Comparison of ENCODE assay signal across 21 cellular contexts in the genomic region with DNA sequence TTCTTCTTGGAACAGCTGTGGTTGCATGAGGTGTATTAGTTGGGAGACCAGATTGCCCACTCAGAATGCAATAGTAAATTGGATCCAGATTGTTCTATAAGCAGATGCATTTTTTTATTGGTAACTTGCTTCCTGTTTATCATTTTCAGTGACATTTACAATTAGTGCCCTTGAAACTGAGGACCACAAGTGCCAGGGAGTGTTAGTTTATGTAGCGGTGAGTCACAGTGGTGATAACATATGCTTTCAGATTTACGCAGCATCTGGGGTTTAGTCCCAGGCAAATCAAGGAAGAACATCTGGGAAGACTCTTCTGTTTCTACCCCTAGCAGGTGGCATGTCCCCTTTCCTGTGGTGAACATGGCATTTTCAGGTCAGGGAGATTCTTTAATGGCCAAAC. TPM values are rescaled to one million over a fixed set of nuclear protein-coding genes. Genes with fewer than 3 reads are reported as not detected.
A peak's percentile ranks its signal among the peaks of the same experiment; 100 is the strongest.
DNase-seq lines count a peak whose midpoint lies in the region; TF ChIP-seq lines count a peak whose summit lies in the region.
"Had no signal": no experiment of that assay in that cellular context is flagged by ENCODE, and none has a peak within 500 bp of the region (broad histone marks: within the 10 kb centered on the region; RNA-seq: fewer than 3 reads in every experiment).

No MANE protein-coding gene starts in this region.

- WGBS in mesenchymal stem cell, result 14% methylated on average over 2 of the region's 2 CpGs

- no peak overlapping the region for H2AFZ ChIP-seq in mesenchymal stem cell (ENCODE audit: low read depth, low read length)
- H2AFZ ChIP-seq: hepatocyte, parathyroid adenoma had no signal

- peak; percentile 73 for DNase-seq in DMS 273 treated with DMSO at 0.1 percent for 48 hours (lab: John Stamatoyannopoulos, UW)
- peak; percentile 42 for DNase-seq in HCEC 1CT
- DNase-seq in RPMI7951 (ENCODE audit: low read depth), result peak; percentile 55
- DNase-seq in mesenchymal stem cell, result peak; percentile 29
- DNase-seq in coronary artery (ENCODE audit: low spot score), result no peak
- DNase-seq in T1000 (lab: John Stamatoyannopoulos, UW), result no peak
- no peak for DNase-seq in stimulated activated CD4-positive, alpha-beta T cell treated with anti-CD3 and anti-CD28 coated beads, Interleukin-4, amount 100 ng/mL, for 1 hour
- DNase-seq: activated CD4-positive, alpha-beta T cell treated with anti-CD3 and anti-CD28 coated beads, Interleukin-2, amount 50 U/mL, for 1 hour; activated naive CD4-positive, alpha-beta T cell; activated T-cell treated with anti-CD3 and anti-CD28 coated beads, Interleukin-2, amount 50 U/mL, for 72 hours; brain microvascular endothelial cell; CD4-positive, alpha-beta T cell; GDM1; NCI-H1092; NCI-H1694 treated with DMSO at 0.1 percent for 48 hours; Peyer's patch; small intestine; stimulated activated CD8-positive, alpha-beta memory T cell treated with anti-CD3 and anti-CD28 coated beads, Interleukin-4, amount 100 ng/mL, for 48 hours; SW 1271 had no signal

- H3K23ac ChIP-seq in mesenchymal stem cell (ENCODE audit: low read length in 2 of 2), result no peak overlapping the region

- H3K36me3 ChIP-seq in mesenchymal stem cell (ENCODE audit: control insufficient read depth in 1 of 2, insufficient read depth in 2 of 2, low read depth in 1 of 2, low read length in 2 of 2), result no peaks in the 10 kb centered on the region
- H3K36me3 ChIP-seq: brain microvascular endothelial cell, Peyer's patch had no signal

- no peak overlapping the region for H3K18ac ChIP-seq in mesenchymal stem cell (ENCODE audit: low read depth in 1 of 2, low read length in 2 of 2)

- H3K9ac ChIP-seq in mesenchymal stem cell (ENCODE audit: low read length), result no peak overlapping the region
- H3K9ac ChIP-seq: parathyroid adenoma had no signal

- H2BK15ac ChIP-seq in mesenchymal stem cell (ENCODE audit: low read depth, poor library complexity, severe bottlenecking), result no peak overlapping the region

- H3K4me3 ChIP-seq in mesenchymal stem cell (ENCODE audit: insufficient read depth in 1 of 2, low read depth in 1 of 2, low read length in 2 of 2) (no peak overlapping the region), coronary artery (no peak overlapping the region)
- H3K4me3 ChIP-seq: hepatocyte, Peyer's patch had no signal

- H3K79me1 ChIP-seq in mesenchymal stem cell (replicated peaks; ENCODE audit: low read length, poor library complexity, severe bottlenecking), result no peaks in the 10 kb centered on the region

- H3K9me3 ChIP-seq in mesenchymal stem cell (ENCODE audit: control insufficient read depth, low read length), result no peaks in the 10 kb centered on the region
- H3K9me3 ChIP-seq: Peyer's patch had no signal

- H3K4me1 ChIP-seq in mesenchymal stem cell (ENCODE audit: control insufficient read depth, insufficient read depth, low read depth, low read length), result no peaks in the 10 kb centered on the region
- H3K4me1 ChIP-seq: parathyroid adenoma, Peyer's patch had no signal

- H3K14ac ChIP-seq in mesenchymal stem cell (ENCODE audit: low read length in 2 of 2), result no peak overlapping the region

- H3K27ac ChIP-seq in mesenchymal stem cell (ENCODE audit: low read length, poor library complexity, severe bottlenecking), result no peak overlapping the region
- no peak overlapping the region for H3K27ac ChIP-seq in coronary artery
- H3K27ac ChIP-seq: brain microvascular endothelial cell, hepatocyte, parathyroid adenoma, Peyer's patch had no signal

- no peak overlapping the region for H2AK5ac ChIP-seq in mesenchymal stem cell (ENCODE audit: low read length, severe bottlenecking)

- H3K27me3 ChIP-seq in mesenchymal stem cell (ENCODE audit: control insufficient read depth in 1 of 2, insufficient read depth in 1 of 2, low read length in 2 of 2), result no peaks in the 10 kb centered on the region
- H3K27me3 ChIP-seq: brain microvascular endothelial cell, hepatocyte, Peyer's patch had no signal

- TF ChIP-seq CTCF in coronary artery (IDR thresholded peaks at IDR 0.05), result no peak

- H2BK12ac ChIP-seq in mesenchymal stem cell (ENCODE audit: low read length in 2 of 2), result no peak overlapping the region

- H3K4ac ChIP-seq in mesenchymal stem cell (ENCODE audit: low read depth in 1 of 2, low read length in 2 of 2), result no peak overlapping the region

- no peak overlapping the region for H4K91ac ChIP-seq in mesenchymal stem cell (ENCODE audit: low read length)

- H2BK5ac ChIP-seq in mesenchymal stem cell (ENCODE audit: low read depth, low read length, poor library complexity, severe bottlenecking), result no peak overlapping the region

- no peak overlapping the region for H3K4me2 ChIP-seq in mesenchymal stem cell (ENCODE audit: low read length, poor library complexity, severe bottlenecking)
- H3K4me2 ChIP-seq: hepatocyte had no signal

- no peak overlapping the region for H4K8ac ChIP-seq in mesenchymal stem cell (ENCODE audit: low read length)

- no peak overlapping the region for H2BK120ac ChIP-seq in mesenchymal stem cell (ENCODE audit: low read depth, low read length)

RNA-seq across cellular contexts. Expression of a gene that starts 24.1 kb away (rescaled TPM):
- 0.24 and 0.39 TPM in 2 replicates for total RNA-seq in RPMI7951 (2014; rRNA removed; shearing (Covaris generic))
- 0.03 TPM for polyA plus RNA-seq in mesenchymal stem cell (2013, experiment 1 of 2)
- 0.04 TPM for polyA plus RNA-seq in mesenchymal stem cell (2013, experiment 2 of 2)
- total RNA-seq: activated T-cell treated with anti-CD3 and anti-CD28 coated beads, Interleukin-2, amount 50 U/mL, for 72 hours; CD4-positive, alpha-beta T cell had no signal
- polyA plus RNA-seq: hepatocyte had no signal

Comparison
In these comparisons a context has a peak if more than half of its experiments do, and no peak if none do; other contexts are left out.
1. DNase-seq: peak in DMS 273 treated with DMSO at 0.1 percent for 48 hours (single experiment), HCEC 1CT (single experiment), RPMI7951 (single experiment) and mesenchymal stem cell (single experiment); none in coronary artery (single experiment), T1000 (single experiment) and stimulated activated CD4-positive, alpha-beta T cell treated with anti-CD3 and anti-CD28 coated beads, Interleukin-4, amount 100 ng/mL, for 1 hour (single experiment).